Comparison of ENCODE assay signal across 12 cellular contexts in the genomic region with DNA sequence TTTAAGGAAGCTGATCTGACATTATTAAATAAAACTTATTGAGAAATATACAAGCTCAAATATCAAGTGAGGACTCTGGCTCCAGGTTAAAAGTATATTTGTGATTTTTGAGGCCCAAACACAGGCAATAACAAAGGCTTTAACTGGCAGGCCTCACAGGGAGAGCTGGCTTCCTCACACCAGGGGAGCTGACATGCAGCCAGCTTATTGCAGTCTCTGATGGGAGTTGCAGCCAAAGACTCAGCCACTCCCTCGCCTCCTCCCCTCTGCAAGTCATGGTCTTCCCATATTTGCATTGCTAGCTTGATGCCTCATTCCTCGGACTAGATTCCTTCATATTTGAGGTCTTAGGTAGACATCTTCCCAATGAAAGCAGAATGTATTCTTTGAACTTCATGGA.
DNase-seq lines count a peak whose midpoint lies in the region; ATAC-seq, FAIRE-seq and TF ChIP-seq lines count a peak whose summit lies in the region.
"Had no signal": no experiment of that assay in that cellular context is flagged by ENCODE, and none has a peak within 500 bp of the region (broad histone marks: within the 10 kb centered on the region; RNA-seq: fewer than 3 reads in every experiment).

No MANE protein-coding gene starts in this region.

- H3K9me3 ChIP-seq in smooth muscle cell (replicated peaks; ENCODE audit: low read depth), result no peaks in the 10 kb centered on the region

- 69% methylated on average over 2 of the region's 2 CpGs for WGBS in smooth muscle cell (ENCODE audit: low lambda C conversion rate)

- H3F3A ChIP-seq in smooth muscle cell (ENCODE audit: low read depth), result no peaks in the 10 kb centered on the region

- H3K36me3 ChIP-seq in smooth muscle cell (ENCODE audit: low read depth), result no peaks in the 10 kb centered on the region

- H3K4me2 ChIP-seq in smooth muscle cell, result no peak overlapping the region

- H3K4me1 ChIP-seq in smooth muscle cell (ENCODE audit: low read depth), result no peaks in the 10 kb centered on the region

- H3K27ac Mint-ChIP-seq in WTC11, result no peak overlapping the region
- H3K27ac Mint-ChIP-seq: activated naive CD4-positive, alpha-beta T cell treated with anti-CD3 and anti-CD28 coated beads for 36 hours; T-cell had no signal

- H3K9ac ChIP-seq in smooth muscle cell (ENCODE audit: low read depth), result no peak overlapping the region

- H2AFZ ChIP-seq in smooth muscle cell (ENCODE audit: low read depth), result no peak overlapping the region

- POLR2A ChIA-PET in WTC11 (lab: Charles Lee), result no interaction called here

- H3K4me1 Mint-ChIP-seq in WTC11, result peaks cover 27% of the 10 kb centered on the region
- H3K4me1 Mint-ChIP-seq: T-cell had no signal

- no peaks in the 10 kb centered on the region for H3K79me2 ChIP-seq in smooth muscle cell (ENCODE audit: low read depth)

- FAIRE-seq in GM19239 (lab: Jason Lieb, UNC), result no peak

- no peaks in the 10 kb centered on the region for H3K27me3 Mint-ChIP-seq in WTC11 (ENCODE audit: low read depth)
- H3K27me3 Mint-ChIP-seq: T-cell had no signal

- H3K27me3 ChIP-seq in smooth muscle cell (ENCODE audit: low read depth), result no peaks in the 10 kb centered on the region

- H3K4me3 Mint-ChIP-seq in WTC11, result no peak overlapping the region
- H3K4me3 Mint-ChIP-seq: activated naive CD4-positive, alpha-beta T cell treated with anti-CD3 and anti-CD28 coated beads for 36 hours; T-cell had no signal

- peak; percentile 96 for ATAC-seq in WTC11
- ATAC-seq: T-cell had no signal

- no peak overlapping the region for H3K4me3 ChIP-seq in smooth muscle cell

- H4K20me1 ChIP-seq in smooth muscle cell (ENCODE audit: low read depth), result no peaks in the 10 kb centered on the region

- no peaks in the 10 kb centered on the region for H3K36me3 Mint-ChIP-seq in WTC11
- H3K36me3 Mint-ChIP-seq: T-cell had no signal

- TF ChIP-seq CTCF in WTC11 (IDR thresholded peaks at IDR 0.05) (no peak), smooth muscle cell (IDR thresholded peaks at IDR 0.05; ENCODE audit: borderline replicate concordance, insufficient read depth, poor library complexity, severe bottlenecking) (no peak)

- H3K27ac ChIP-seq in smooth muscle cell (ENCODE audit: low read depth), result no peak overlapping the region
- H3K27ac ChIP-seq: C4-2B had no signal

- DNase-seq in AG08396 (ENCODE audit: low spot score) (peak; percentile 2), HCEC 1CT (peak; percentile 73), WTC11 (ENCODE audit: low spot score) (peak; percentile 38), iPS DF 19.7 (ENCODE audit: low read depth, low spot score) (peak; percentile 33), NCI-H524 (lab: John Stamatoyannopoulos, UW) (no peak), smooth muscle cell (lab: John Stamatoyannopoulos, UW; ENCODE audit: unreplicated experiment) (no peak), GM19239 (ENCODE audit: insufficient read length, low spot score) (no peak)
- DNase-seq in activated CD8-positive, alpha-beta memory T cell treated with anti-CD3 and anti-CD28 coated beads, Interleukin-2, amount 50 U/mL, for 4 hours, result no peak
- DNase-seq: activated naive CD4-positive, alpha-beta T cell treated with anti-CD3 and anti-CD28 coated beads for 36 hours; NK-92 treated with Interleukin-12 subunit alpha and Interleukin-12 subunit beta, amount 100 ng/mL, for 24 hours; T-cell had no signal

- H3K9me3 Mint-ChIP-seq in WTC11, result no peaks in the 10 kb centered on the region

- CTCF ChIA-PET in WTC11 (lab: Charles Lee), result interaction anchor here (0.7 kb wide), 1 partner anchor 9 kb away, joined by 3 read pairs; no protein-coding TSS in a partner anchor

TF ChIP-seq in WTC11, 78 proteins besides CTCF, POLR2A, EP300 and RAD21:
- TF ChIP-seq HMGA2 (CRISPR knock-in tag; IDR thresholded peaks at IDR 0.05) (no peak), RELA (CRISPR knock-in tag; IDR thresholded peaks at IDR 0.05; ENCODE audit: borderline replicate concordance) (no peak), ZNF263 (CRISPR knock-in tag; IDR thresholded peaks at IDR 0.05; ENCODE audit: low read depth) (no peak), TP53 (CRISPR knock-in tag; IDR thresholded peaks at IDR 0.05) (no peak), ESRRA (CRISPR knock-in tag; IDR thresholded peaks at IDR 0.05; ENCODE audit: borderline replicate concordance) (no peak), NFYB (CRISPR knock-in tag; conservative IDR thresholded peaks at IDR 0.05; ENCODE audit: low read depth) (no peak), E2F4 (CRISPR knock-in tag; IDR thresholded peaks at IDR 0.05; ENCODE audit: borderline replicate concordance, low read depth) (no peak), USF1 (CRISPR knock-in tag; IDR thresholded peaks at IDR 0.05) (no peak), CREB1 (CRISPR knock-in tag; IDR thresholded peaks at IDR 0.05) (no peak), MYBL2 (CRISPR knock-in tag; IDR thresholded peaks at IDR 0.05) (no peak), MXD4 (CRISPR knock-in tag; IDR thresholded peaks at IDR 0.05; ENCODE audit: borderline replicate concordance) (no peak), ELF4 (CRISPR knock-in tag; IDR thresholded peaks at IDR 0.05; ENCODE audit: low read depth) (no peak), NR2C2 (CRISPR knock-in tag; IDR thresholded peaks at IDR 0.05) (no peak), IRF2 (CRISPR knock-in tag; IDR thresholded peaks at IDR 0.05; ENCODE audit: borderline replicate concordance, low read depth) (no peak), HMGXB4 (CRISPR knock-in tag; IDR thresholded peaks at IDR 0.05) (no peak), ATF1 (CRISPR knock-in tag; IDR thresholded peaks at IDR 0.05) (no peak)
- TF ChIP-seq, protein P1, sequence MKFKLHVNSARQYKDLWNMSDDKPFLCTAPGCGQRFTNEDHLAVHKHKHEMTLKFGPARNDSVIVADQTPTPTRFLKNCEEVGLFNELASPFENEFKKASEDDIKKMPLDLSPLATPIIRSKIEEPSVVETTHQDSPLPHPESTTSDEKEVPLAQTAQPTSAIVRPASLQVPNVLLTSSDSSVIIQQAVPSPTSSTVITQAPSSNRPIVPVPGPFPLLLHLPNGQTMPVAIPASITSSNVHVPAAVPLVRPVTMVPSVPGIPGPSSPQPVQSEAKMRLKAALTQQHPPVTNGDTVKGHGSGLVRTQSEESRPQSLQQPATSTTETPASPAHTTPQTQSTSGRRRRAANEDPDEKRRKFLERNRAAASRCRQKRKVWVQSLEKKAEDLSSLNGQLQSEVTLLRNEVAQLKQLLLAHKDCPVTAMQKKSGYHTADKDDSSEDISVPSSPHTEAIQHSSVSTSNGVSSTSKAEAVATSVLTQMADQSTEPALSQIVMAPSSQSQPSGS (CRISPR knock-in tag; IDR thresholded peaks at IDR 0.05; ENCODE audit: borderline replicate concordance, low read depth), result no peak
TF ChIP-seq in WTC11: peak in this region for 0.

Comparison
In these comparisons a context has a peak if more than half of its experiments do, and no peak if none do; other contexts are left out.
1. DNase-seq: peak in AG08396 (single experiment), HCEC 1CT (single experiment), WTC11 (single experiment) and iPS DF 19.7 (single experiment); none in NCI-H524 (0 of 2), smooth muscle cell (single experiment), activated CD8-positive, alpha-beta memory T cell treated with anti-CD3 and anti-CD28 coated beads, Interleukin-2, amount 50 U/mL, for 4 hours (single experiment) and GM19239 (single experiment).